Comparison of ENCODE assay signal across 8 cellular contexts in the genomic region with DNA sequence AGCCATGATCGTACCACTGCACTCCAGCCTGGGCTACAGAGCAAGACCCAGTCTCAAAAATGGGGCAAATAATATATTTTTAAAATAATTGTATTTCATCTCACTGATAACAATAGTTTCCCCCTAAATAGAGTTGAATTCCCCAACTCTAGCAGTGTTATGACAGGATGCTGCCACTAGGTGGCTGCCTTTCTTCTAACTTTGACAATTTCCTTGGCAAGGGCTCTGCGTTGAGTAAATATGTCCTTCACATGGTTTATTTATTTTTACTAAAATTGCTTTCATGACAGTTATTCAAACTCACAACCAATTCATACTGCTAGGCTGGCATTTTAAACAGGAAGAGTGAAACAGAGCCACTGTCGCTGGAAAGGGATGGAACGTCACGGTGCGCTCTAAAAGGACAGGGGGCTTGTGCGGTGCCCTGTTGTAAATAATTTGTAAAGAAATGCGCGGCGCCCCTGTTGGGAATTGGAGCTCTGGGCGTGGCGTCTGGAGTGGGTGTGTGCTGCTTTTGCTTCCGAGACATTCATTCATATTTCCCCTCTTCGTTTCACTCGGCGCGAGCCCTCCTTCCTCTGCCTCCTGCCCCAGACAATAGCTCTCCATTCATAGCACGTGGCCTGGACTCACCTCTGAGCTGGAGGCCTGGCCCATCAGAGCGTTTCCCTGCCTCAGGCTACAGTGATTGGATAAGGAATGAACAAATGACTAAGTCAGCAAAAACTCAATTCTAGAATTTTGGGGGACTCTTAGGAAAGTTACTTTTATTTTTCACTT. TPM values are rescaled to one million over a fixed set of nuclear protein-coding genes. Genes with fewer than 3 reads are reported as not detected.
DNase-seq lines count a peak whose midpoint lies in the region; ATAC-seq and TF ChIP-seq lines count a peak whose summit lies in the region.

No MANE protein-coding gene starts in this region.

- H2AK5ac ChIP-seq in neuronal stem cell (ENCODE audit: low read depth, low read length), result no peak overlapping the region

- no peaks in the 10 kb centered on the region for H3K79me1 ChIP-seq in neuronal stem cell (ENCODE audit: low read depth, low read length)

- no CpG with 5 or more reads among the region's 19 CpGs for WGBS in neuronal stem cell (ENCODE audit: extremely low coverage in 2 of 2, insufficient read length in 2 of 2, insufficient replicate concordance in 1 of 2), 2 donors

- no peak overlapping the region for H4K8ac ChIP-seq in neuronal stem cell (ENCODE audit: low read depth, low read length)

- H3K27ac ChIP-seq in neuronal stem cell (replicated peaks; ENCODE audit: low read length), result no peak overlapping the region
- peak overlapping the region; percentile 45 for H3K27ac ChIP-seq in upper lobe of right lung

- intact Hi-C loops in upper lobe of right lung (cut with DNase I), result loop anchor here (10.0 kb wide), 1 partner anchor 1572 kb away; no protein-coding TSS in a partner anchor

- no peak overlapping the region for H2BK120ac ChIP-seq in neuronal stem cell (ENCODE audit: low read depth, low read length)

- DNase-seq in AG09319 (ENCODE audit: extremely low read depth, low read depth), result peak; percentile 39
- peak; percentile 68 for DNase-seq in GM20000 (ENCODE audit: low spot score)
- DNase-seq in NCI-H526 treated with DMSO at 0.1 percent for 48 hours (lab: John Stamatoyannopoulos, UW), result peak; percentile 51
- DNase-seq in activated T-cell treated with anti-CD3 and anti-CD28 coated beads for 24 hours (ENCODE audit: low read depth), result peak; percentile 44
- peak; percentile 82 for DNase-seq in fibroblast of the aortic adventitia (ENCODE audit: low read depth)
- DNase-seq in neuronal stem cell (ENCODE audit: low spot score), result peak; percentile 50
- no peak for DNase-seq in upper lobe of right lung

- H3K23ac ChIP-seq in neuronal stem cell (ENCODE audit: low read depth, low read length, poor library complexity), result no peak overlapping the region

- H4K91ac ChIP-seq in neuronal stem cell (ENCODE audit: low read depth, low read length, poor library complexity), result no peak overlapping the region

- peak; percentile 66 for ATAC-seq in upper lobe of right lung
- no peak for ATAC-seq in HG03378 (IDR thresholded peaks at IDR 0.05; ENCODE audit: unreplicated experiment)

- H3K4me3 ChIP-seq in fibroblast of the aortic adventitia (ENCODE audit: low read depth, low read length), result peak overlapping the region; percentile 2
- H3K4me3 ChIP-seq in neuronal stem cell (ENCODE audit: low read length in 2 of 2), result no peak overlapping the region
- H3K4me3 ChIP-seq in upper lobe of right lung, result peak overlapping the region; percentile 39

- H3K14ac ChIP-seq in neuronal stem cell (ENCODE audit: low read length), result no peak overlapping the region

- no peak overlapping the region for H3K18ac ChIP-seq in neuronal stem cell (ENCODE audit: low read length)

- no peaks in the 10 kb centered on the region for H3K27me3 ChIP-seq in neuronal stem cell (ENCODE audit: control insufficient read depth in 3 of 3, insufficient read depth in 3 of 3, low read depth in 1 of 3, low read length in 3 of 3)
- H3K27me3 ChIP-seq in upper lobe of right lung, result no peaks in the 10 kb centered on the region

- TF ChIP-seq CTCF in AG09319 (IDR thresholded peaks at IDR 0.05; ENCODE audit: low read depth, low read length), result peak; percentile 84
- peak; percentile 74 for TF ChIP-seq CTCF in GM20000 (IDR thresholded peaks at IDR 0.05; ENCODE audit: extremely low read depth, missing control alignments)
- peak; percentile 90 for TF ChIP-seq CTCF in fibroblast of the aortic adventitia (IDR thresholded peaks at IDR 0.05; ENCODE audit: insufficient read depth, low read length)
- peak; percentile 95 for TF ChIP-seq CTCF in upper lobe of right lung (IDR thresholded peaks at IDR 0.05)

- no peak overlapping the region for H3K4me2 ChIP-seq in neuronal stem cell (ENCODE audit: insufficient read depth, low read length, poor library complexity, severe bottlenecking)

- no peak overlapping the region for H2BK12ac ChIP-seq in neuronal stem cell (ENCODE audit: low read length)

- H3K4ac ChIP-seq in neuronal stem cell (ENCODE audit: low read length), result no peak overlapping the region

- peak overlapping the region; percentile 46 for H2AFZ ChIP-seq in neuronal stem cell (ENCODE audit: low read length)

- H3K4me1 ChIP-seq in neuronal stem cell (ENCODE audit: control insufficient read depth in 2 of 2, insufficient read depth in 1 of 2, low read depth in 1 of 2, low read length in 2 of 2) (peaks cover 3 to 9% of the 10 kb centered on the region in 2 donors), upper lobe of right lung (peaks cover 24% of the 10 kb centered on the region)

- no peak overlapping the region for H2BK5ac ChIP-seq in neuronal stem cell (ENCODE audit: low read length)

- no peak overlapping the region for H2BK15ac ChIP-seq in neuronal stem cell (ENCODE audit: low read length)

- no peak overlapping the region for H3K9ac ChIP-seq in neuronal stem cell (ENCODE audit: low read depth, low read length, poor library complexity)

- H3K9me3 ChIP-seq in neuronal stem cell (replicated peaks in 1 of 2; ENCODE audit: control insufficient read depth in 2 of 2, insufficient read depth in 1 of 2, low read depth in 1 of 2, low read length in 2 of 2) (no peaks in the 10 kb centered on the region), upper lobe of right lung (no peaks in the 10 kb centered on the region)

- no peaks in the 10 kb centered on the region for H3K36me3 ChIP-seq in neuronal stem cell (replicated peaks in 1 of 2; ENCODE audit: control insufficient read depth in 2 of 2, insufficient read depth in 2 of 2, low read length in 2 of 2)
- no peaks in the 10 kb centered on the region for H3K36me3 ChIP-seq in upper lobe of right lung

RNA-seq across cellular contexts. Expression of gene PITRM1, which starts 20.5 kb away (rescaled TPM):
- total RNA-seq in fibroblast of the aortic adventitia (ENCODE audit: low replicate concordance), result 29.7 and 110 TPM in 2 replicates
- polyA plus RNA-seq in neuronal stem cell (2013, experiment 1 of 2), result 26.3 TPM
- 24.0 TPM for polyA plus RNA-seq in neuronal stem cell (2013, experiment 2 of 2)
- 65.0 TPM for total RNA-seq in upper lobe of right lung

Comparison
In these comparisons a context has a peak if more than half of its experiments do, and no peak if none do; other contexts are left out.
1. H3K4me3 ChIP-seq: peak in fibroblast of the aortic adventitia (single experiment) and upper lobe of right lung (single experiment); none in neuronal stem cell (0 of 2).
2. Peak in every context shown above with its lines, with median percentiles within 50 percentile points of each other: CTCF ChIP-seq.